Comparison of ENCODE assay signal across 8 cellular contexts in genomic region chr17:48101012-48101720, GRCh38. TPM values are rescaled to one million over a fixed set of nuclear protein-coding genes. Genes with fewer than 3 reads are reported as not detected.
DNase-seq lines count a peak whose midpoint lies in the region; ATAC-seq and TF ChIP-seq lines count a peak whose summit lies in the region.

CBX1 (minus strand) TSS chr17:48101478; CDS start chr17:48077004, 24,474 bp downstream.

- peak within 1 kb of the TSS; percentile 96 for H3K27ac ChIP-seq in C4-2B

- TF ChIP-seq CTCF in C4-2B (conservative IDR thresholded peaks at IDR 0.05), result no peak

- peak; percentile 98 for DNase-seq in NCI-H748 (lab: John Stamatoyannopoulos, UW; ENCODE audit: unreplicated experiment)
- DNase-seq in activated CD4-positive, alpha-beta T cell treated with anti-CD3 and anti-CD28 coated beads, Interleukin-2, amount 50 U/mL, for 1 hour, result peak; percentile 92
- DNase-seq in dedifferentiated amniotic fluid mesenchymal stem cell (ENCODE audit: extremely low spot score), result peak; percentile 88
- peak; percentile 95 for DNase-seq in left lobe of liver (ENCODE audit: low spot score)
- peak; percentile 93 to 96 for DNase-seq in stimulated activated CD4-positive, alpha-beta T cell treated with anti-CD3 and anti-CD28 coated beads, Interleukin-2, amount 100 ng/mL, for 24 hours

- ATAC-seq in GM19372 (IDR thresholded peaks at IDR 0.05; ENCODE audit: low read depth, unreplicated experiment) (peak; percentile 82), HG03521 (IDR thresholded peaks at IDR 0.05; ENCODE audit: unreplicated experiment) (peak; percentile 94), left lobe of liver (peak; percentile 97)

RNA-seq across cellular contexts. Expression of gene CBX1, which starts in this region (rescaled TPM):
- 8.2 TPM for total RNA-seq in left lobe of liver

Comparison
In these comparisons a context has a peak if more than half of its experiments do, and no peak if none do; other contexts are left out.
1. Peak in every context shown above with its lines: DNase-seq, ATAC-seq and H3K27ac ChIP-seq.